ENCODE assay signal across 8 cellular contexts in genomic region chr13:41061914-41062837, GRCh38. TPM values are rescaled to one million over a fixed set of nuclear protein-coding genes. Genes with fewer than 3 reads are reported as not detected.
A peak's percentile ranks its signal among the peaks of the same experiment; 100 is the strongest.
DNase-seq lines count a peak whose midpoint lies in the region; ATAC-seq and TF ChIP-seq lines count a peak whose summit lies in the region.

No MANE protein-coding gene starts in this region.

- ATAC-seq in DND-41 (ENCODE audit: insufficient read depth, low read depth) (no peak), GM19468 (IDR thresholded peaks at IDR 0.05; ENCODE audit: extremely low read depth, unreplicated experiment) (peak; percentile 10), HG03520 (IDR thresholded peaks at IDR 0.05; ENCODE audit: unreplicated experiment) (peak; percentile 27), T-cell (replicated peaks in 1 of 4) (peak in 3 of 4 experiments; percentile 0 to 3 (median 2)), esophagus mucosa (peak; percentile 54)
- ATAC-seq in naive thymus-derived CD8-positive, alpha-beta T cell: peak in 1 of 2 donors; percentile 0

- no peak for DNase-seq in DND-41
- no peak for DNase-seq in T-cell
- DNase-seq in naive thymus-derived CD8-positive, alpha-beta T cell: no peak
- DNase-seq in KG1 (lab: John Stamatoyannopoulos, UW): no peak
- no peak for DNase-seq in stimulated activated CD4-positive, alpha-beta T cell treated with anti-CD3 and anti-CD28 coated beads, Interleukin-12 subunit alpha, Interleukin-12 subunit beta, amount 100 ng/mL, for 4 hours

- peak overlapping the region; percentile 99 to 100 for H3K27ac Mint-ChIP-seq in T-cell
- H3K27ac Mint-ChIP-seq in naive thymus-derived CD8-positive, alpha-beta T cell: peak overlapping the region; percentile 98 to 100 (median 99)

- H3K4me3 ChIP-seq in DND-41 (ENCODE audit: low read depth in 1 of 2, low read length in 2 of 2): peak overlapping the region; percentile 87 to 92

- peaks cover 44% of the 10 kb centered on the region for H3K4me1 ChIP-seq in DND-41 (ENCODE audit: insufficient read depth, low read length)

- no peaks in the 10 kb centered on the region for H3K27me3 Mint-ChIP-seq in T-cell
- H3K27me3 Mint-ChIP-seq in naive thymus-derived CD8-positive, alpha-beta T cell: peaks cover 0 to 13% (median 0%) of the 10 kb centered on the region in 5 donors

- TF ChIP-seq CTCF in DND-41 (IDR thresholded peaks at IDR 0.05; ENCODE audit: borderline replicate concordance, extremely low read depth, low read length, poor library complexity, severe bottlenecking): no peak

- H3K9me3 ChIP-seq in DND-41 (ENCODE audit: insufficient read depth, low read length, severe bottlenecking): no peaks in the 10 kb centered on the region

- POLR2A ChIA-PET in T-cell (lab: Charles Lee): interaction anchor here in 1 of 2 donors (1.2 kb wide), 1 partner anchor 250 kb away, joined by 3 read pairs; no protein-coding TSS in a partner anchor
- POLR2A ChIA-PET in naive thymus-derived CD8-positive, alpha-beta T cell (lab: Charles Lee): interaction anchor here (1.5 to 4.4 kb wide), 6 partner anchors 19 to 400 kb away, joined by 3 to 51 read pairs (median 9); partner anchors contain the start of gene ELF1

- peak overlapping the region; percentile 95 for H3K9ac ChIP-seq in DND-41 (ENCODE audit: low read depth, low read length)

- no peaks in the 10 kb centered on the region for H3K9me3 Mint-ChIP-seq in T-cell
- peaks cover 0 to 10% (median 0%) of the 10 kb centered on the region in 9 donors for H3K9me3 Mint-ChIP-seq in naive thymus-derived CD8-positive, alpha-beta T cell

- peak overlapping the region; percentile 95 for H2AFZ ChIP-seq in DND-41 (ENCODE audit: low read depth, low read length)

- peak overlapping the region; percentile 64 for H3K4me2 ChIP-seq in DND-41 (ENCODE audit: insufficient read depth, low read length)

- CTCF ChIA-PET in T-cell (lab: Charles Lee): interaction anchor here in 1 of 2 donors (0.6 to 0.8 kb wide), 2 partner anchors 11 to 43 kb away, joined by 3 to 4 read pairs; partner anchors contain the start of gene ELF1

- H3K27me3 ChIP-seq in DND-41 (ENCODE audit: insufficient read depth, low read length, poor library complexity): no peaks in the 10 kb centered on the region

- H3K79me2 ChIP-seq in DND-41 (ENCODE audit: insufficient read depth, low read length): peaks cover 84% of the 10 kb centered on the region

- H3K4me1 Mint-ChIP-seq in T-cell: peaks cover 48 to 60% (median 55%) of the 10 kb centered on the region in 3 donors
- peaks cover 17 to 58% (median 50%) of the 10 kb centered on the region in 4 donors for H3K4me1 Mint-ChIP-seq in naive thymus-derived CD8-positive, alpha-beta T cell

- H3K4me3 Mint-ChIP-seq in T-cell: peak overlapping the region; percentile 98 to 100 (median 99)
- H3K4me3 Mint-ChIP-seq in naive thymus-derived CD8-positive, alpha-beta T cell: peak overlapping the region; percentile 95 to 100 (median 100)

- peaks cover 16% of the 10 kb centered on the region for H3K36me3 Mint-ChIP-seq in T-cell
- peaks cover 0 to 27% (median 11%) of the 10 kb centered on the region in 3 donors for H3K36me3 Mint-ChIP-seq in naive thymus-derived CD8-positive, alpha-beta T cell

- H4K20me1 ChIP-seq in DND-41 (ENCODE audit: insufficient read depth, low read length): peaks cover 5% of the 10 kb centered on the region; the same call in 1 of the 2 replicates

- H3K27ac ChIP-seq in DND-41 (ENCODE audit: low read length): peak overlapping the region; percentile 98

- H3K36me3 ChIP-seq in DND-41 (ENCODE audit: insufficient read depth, low read length): peaks cover 35% of the 10 kb centered on the region

RNA-seq across cellular contexts. Expression of gene WBP4, which starts 0.9 kb away (rescaled TPM):
- total RNA-seq in T-cell (1 to 10 TPM; 4.3 to 7.6 (median 4.8) TPM), esophagus mucosa (5.3 TPM)
- total RNA-seq in naive thymus-derived CD8-positive, alpha-beta T cell: 1 to 10 TPM; 8.8 to 9.0 TPM
- polyA plus RNA-seq in naive thymus-derived CD8-positive, alpha-beta T cell: 1 to 10 TPM; 3.7 to 4.9 (median 3.9) TPM

RNA-seq across cellular contexts. Expression of gene ELF1, which starts 43.1 kb away (rescaled TPM):
- total RNA-seq in T-cell: 100 to 1,000 TPM; 133 to 221 (median 146) TPM
- 68.9 TPM for total RNA-seq in esophagus mucosa
- 100 to 1,000 TPM; 184 to 200 TPM for total RNA-seq in naive thymus-derived CD8-positive, alpha-beta T cell
- 100 to 1,000 TPM; 127 to 155 (median 130) TPM for polyA plus RNA-seq in naive thymus-derived CD8-positive, alpha-beta T cell
